Comparison of ENCODE assay signal across 8 cellular contexts in the genomic region with DNA sequence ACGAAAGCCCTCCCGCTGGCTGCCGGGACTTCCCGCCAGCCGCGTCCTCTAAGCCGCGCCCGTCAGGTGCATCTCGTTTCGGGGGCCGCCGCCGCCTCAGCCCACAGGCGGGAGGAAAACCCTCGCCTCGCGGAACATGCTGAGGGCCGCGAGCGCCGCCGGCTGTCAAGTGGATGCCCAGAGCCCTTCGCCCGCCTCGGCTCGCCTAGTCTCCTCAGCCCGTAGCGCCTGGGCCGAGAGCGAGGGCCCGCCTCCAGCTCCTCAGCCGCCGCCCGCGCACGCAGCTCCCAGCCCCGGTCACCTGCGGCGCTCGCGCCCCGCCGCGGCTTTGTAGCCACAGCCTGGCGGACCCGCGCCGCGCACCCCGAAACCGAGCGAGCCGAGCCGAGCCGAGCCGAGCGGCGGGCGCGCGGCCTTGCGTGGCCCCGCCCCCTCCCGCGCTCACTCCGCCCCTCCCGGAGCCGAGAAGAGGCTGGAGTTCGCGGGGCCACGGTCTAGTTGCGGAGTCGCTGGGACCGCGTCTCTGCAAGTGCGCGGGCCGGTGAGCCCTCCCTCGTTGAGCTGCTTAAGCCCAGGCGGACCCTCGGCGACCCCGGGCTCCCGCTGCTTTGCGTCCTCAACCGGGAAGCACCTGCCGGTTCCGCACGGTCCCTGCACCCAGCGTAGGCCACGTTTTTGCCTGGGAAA. TPM values are rescaled to one million over a fixed set of nuclear protein-coding genes. Genes with fewer than 3 reads are reported as not detected.
A peak's percentile ranks its signal among the peaks of the same experiment; 100 is the strongest.
DNase-seq lines count a peak whose midpoint lies in the region; TF ChIP-seq lines count a peak whose summit lies in the region.

A gene (minus strand): TSS at position 382 of the 687 bp plus-strand sequence. CDS start 450 bp downstream, outside the sequence.

- no peaks in the 10 kb centered on the region for H3K9me3 Mint-ChIP-seq in activated naive CD4-positive, alpha-beta T cell treated with anti-CD3 and anti-CD28 coated beads for 36 hours

- DNase-seq in ELF-1 (ENCODE audit: low read depth, low spot score) (peak; percentile 68), H4 (ENCODE audit: low spot score) (peak; percentile 30), SJCRH30 (peak; percentile 38 to 58), germinal center (ENCODE audit: low spot score) (peak; percentile 82), occipital lobe (lab: John Stamatoyannopoulos, UW) (peak; percentile 81), superior temporal gyrus (ENCODE audit: extremely low spot score) (peak; percentile 81)
- DNase-seq in activated naive CD4-positive, alpha-beta T cell treated with anti-CD3 and anti-CD28 coated beads for 36 hours: peak; percentile 86

- intact Hi-C loops in activated naive CD4-positive, alpha-beta T cell treated with anti-CD3 and anti-CD28 coated beads for 36 hours (cut with micrococcal nuclease): loop anchor here (1.0 to 10.0 kb wide), 10 partner anchors 32 to 1160 kb away; a partner anchor contains a TSS

- CTCF ChIA-PET in activated naive CD4-positive, alpha-beta T cell treated with anti-CD3 and anti-CD28 coated beads for 36 hours (lab: Charles Lee): interaction anchor here (0.6 to 1.6 kb wide), 7 partner anchors 23 to 259 kb away, joined by 3 to 5 read pairs (median 4); a partner anchor contains a TSS

- peak within 1 kb of the TSS; percentile 88 for H3K4me3 Mint-ChIP-seq in activated naive CD4-positive, alpha-beta T cell treated with anti-CD3 and anti-CD28 coated beads for 36 hours

- H3K4me1 Mint-ChIP-seq in activated naive CD4-positive, alpha-beta T cell treated with anti-CD3 and anti-CD28 coated beads for 36 hours (ENCODE audit: low read depth): peaks cover 18% of the 10 kb centered on the region

- peak within 1 kb of the TSS; percentile 60 for H3K4me3 ChIP-seq in SJCRH30

- TF ChIP-seq CTCF in LNCAP (IDR thresholded peaks at IDR 0.05): peak; percentile 58

- H3K36me3 Mint-ChIP-seq in activated naive CD4-positive, alpha-beta T cell treated with anti-CD3 and anti-CD28 coated beads for 36 hours (ENCODE audit: low read depth): no peaks in the 10 kb centered on the region

- no peaks in the 10 kb centered on the region for H3K4me1 ChIP-seq in SJCRH30

- H3K9me3 ChIP-seq in SJCRH30 (replicated peaks): no peaks in the 10 kb centered on the region

- H3K27ac ChIP-seq in SJCRH30: no peak within 1 kb of the TSS

- no peaks in the 10 kb centered on the region for H3K36me3 ChIP-seq in SJCRH30

- H3K27me3 Mint-ChIP-seq in activated naive CD4-positive, alpha-beta T cell treated with anti-CD3 and anti-CD28 coated beads for 36 hours (ENCODE audit: low read depth): no peaks in the 10 kb centered on the region

- peak within 1 kb of the TSS; percentile 71 for H3K27ac Mint-ChIP-seq in activated naive CD4-positive, alpha-beta T cell treated with anti-CD3 and anti-CD28 coated beads for 36 hours

- peaks cover 9% of the 10 kb centered on the region for H3K27me3 ChIP-seq in SJCRH30

RNA-seq across cellular contexts. Expression of the gene that starts here (rescaled TPM):
- total RNA-seq in H4 (2014; rRNA removed; shearing (Covaris generic)): 0.43 and 0.58 TPM in 2 replicates
- total RNA-seq in SJCRH30 (2014; rRNA removed; shearing (Covaris generic)): 0.03 and 0.06 TPM in 2 replicates
- total RNA-seq in activated naive CD4-positive, alpha-beta T cell treated with anti-CD3 and anti-CD28 coated beads for 36 hours: 1 to 10 TPM; 3.7 to 3.8 TPM
- total RNA-seq in occipital lobe: 30.3 TPM

Comparison
In these comparisons a context has a peak if more than half of its experiments do, and no peak if none do; other contexts are left out.
1. Peak in DNase-seq in H4; RNA of the gene not detected or under 1 TPM.
2. Peak in DNase-seq and H3K4me3 ChIP-seq in SJCRH30; RNA of the gene not detected or under 1 TPM.
3. DNase-seq: peak in every context shown above with its lines; median percentile 86 in activated naive CD4-positive, alpha-beta T cell treated with anti-CD3 and anti-CD28 coated beads for 36 hours; 82 in germinal center; 81 in occipital lobe; 81 in superior temporal gyrus; 68 in ELF-1; 48 in SJCRH30; 30 in H4.